8 cellular contexts compared by ENCODE assay signal in the genomic region with DNA sequence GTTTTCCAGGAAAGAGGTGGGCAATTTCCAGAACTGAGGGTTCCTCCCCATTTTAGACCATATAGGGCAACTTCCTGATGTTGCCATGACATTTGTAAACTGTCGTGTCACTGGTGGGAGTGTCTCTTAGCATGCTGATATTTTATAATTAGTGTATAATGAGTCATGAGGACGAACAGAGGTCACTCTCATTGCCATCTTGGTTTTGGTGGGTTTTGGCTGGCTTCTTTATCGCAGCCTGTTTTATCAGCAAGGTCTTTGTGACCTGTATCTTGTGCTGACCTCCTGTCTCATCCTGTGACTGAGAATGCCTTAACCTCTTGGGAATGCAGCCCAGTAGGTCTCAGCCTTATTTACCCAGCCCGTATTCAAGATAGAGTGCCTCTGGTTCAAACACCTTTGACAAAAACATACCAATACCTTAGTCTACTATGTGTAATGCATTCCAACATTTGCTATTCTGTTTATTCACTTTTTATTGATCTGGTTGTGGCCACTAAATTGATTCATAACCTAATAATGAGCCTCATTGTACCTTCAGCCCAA.
A peak's percentile ranks its signal among the peaks of the same experiment; 100 is the strongest.
DNase-seq lines count a peak whose midpoint lies in the region; ATAC-seq, FAIRE-seq and TF ChIP-seq lines count a peak whose summit lies in the region.
"Not testable (repeated sequence)": the region's sequence is repeated elsewhere in the genome, so short reads cannot be mapped to it uniquely, and the experiment has no call there.

No MANE protein-coding gene starts in this region.

- in situ Hi-C loops in SK-MEL-5 (cut with HindIII; ENCODE audit: low pct_unique_long_range_greater_than_20kb, low sequenced_read_pairs), result not testable (repeated sequence)

- not testable (repeated sequence) for H3K27me3 ChIP-seq in HUES64 (ENCODE audit: insufficient read depth, low read length); astrocyte (ENCODE audit: insufficient read depth, low read length)

- not testable (repeated sequence) for H3K79me2 ChIP-seq in astrocyte (ENCODE audit: insufficient read depth, low read length)

- not testable (repeated sequence) for TF ChIP-seq POLR2A in erythroblast (IDR thresholded peaks at IDR 0.05; ENCODE audit: low read length)

- peaks cover 11% of the 10 kb centered on the region for H3K4me1 Mint-ChIP-seq in astrocyte (ENCODE audit: low read depth, unreplicated experiment)

- not testable (repeated sequence) for FAIRE-seq in astrocyte (lab: Jason Lieb, UNC)

- DNase-seq in Daoy (ENCODE audit: low read depth), result peak; percentile 53
- peak; percentile 98 for DNase-seq in SK-MEL-5 (ENCODE audit: low read depth, low spot score)
- peak; percentile 51 for DNase-seq in astrocyte (ENCODE audit: low read depth)
- DNase-seq in erythroblast (lab: John Stamatoyannopoulos, UW), result peak; percentile 67 to 69
- DNase-seq in left ventricle myocardium superior; omental fat pad (ENCODE audit: low spot score); stimulated activated naive CD8-positive, alpha-beta T cell treated with anti-CD3 and anti-CD28 coated beads, Interleukin-15, Interleukin-2, amounts not matched to agents 100 U/mL and 50 U/mL, for 24 hours: not testable (repeated sequence)

- H3K27ac ChIP-seq in HUES64 (ENCODE audit: low read depth, low read length), result peak overlapping the region; percentile 46; the same call in 1 of the 2 replicates
- H3K27ac ChIP-seq in astrocyte (ENCODE audit: low read depth, low read length), result not testable (repeated sequence)

- not testable (repeated sequence) for H3K4me3 Mint-ChIP-seq in astrocyte (ENCODE audit: unreplicated experiment)

- not testable (repeated sequence) for H3K27me3 Mint-ChIP-seq in astrocyte (ENCODE audit: low read depth, unreplicated experiment)

- intact Hi-C loops in left ventricle myocardium superior (cut with micrococcal nuclease), result not testable (repeated sequence)

- not testable (repeated sequence) for TF ChIP-seq CTCF in astrocyte (IDR thresholded peaks at IDR 0.05; ENCODE audit: insufficient read depth, low read depth, low read length); omental fat pad (IDR thresholded peaks at IDR 0.05)

- not testable (repeated sequence) for H3K9me3 ChIP-seq in HUES64 (ENCODE audit: insufficient read depth, low read depth, low read length); astrocyte (ENCODE audit: insufficient read depth, low read depth, low read length)

- H3K9me3 Mint-ChIP-seq in astrocyte (ENCODE audit: unreplicated experiment), result not testable (repeated sequence)

- H3K9ac ChIP-seq in HUES64 (ENCODE audit: low read depth, low read length); astrocyte (ENCODE audit: low read length): not testable (repeated sequence)

- H3K36me3 ChIP-seq in HUES64 (ENCODE audit: insufficient read depth, low read length); astrocyte (ENCODE audit: insufficient read depth, low read length): not testable (repeated sequence)

- not testable (repeated sequence) for H3K4me1 ChIP-seq in HUES64 (ENCODE audit: insufficient read depth, low read length); astrocyte (ENCODE audit: insufficient read depth, low read length)

- H3K36me3 Mint-ChIP-seq in astrocyte (ENCODE audit: low read depth, unreplicated experiment), result not testable (repeated sequence)

- ATAC-seq in left ventricle myocardium superior (peak; percentile 47), omental fat pad (ENCODE audit: low FRiP score) (peak; percentile 63)
- peak; percentile 23 for ATAC-seq in stimulated activated naive CD8-positive, alpha-beta T cell treated with anti-CD3 and anti-CD28 coated beads, Interleukin-15, Interleukin-2, amounts not matched to agents 100 U/mL and 50 U/mL, for 24 hours

- not testable (repeated sequence) for H4K20me1 ChIP-seq in astrocyte (ENCODE audit: insufficient read depth, low read length)

- peak overlapping the region; percentile 53 for H3K27ac Mint-ChIP-seq in astrocyte (ENCODE audit: unreplicated experiment)

- H3K4me2 ChIP-seq in astrocyte (ENCODE audit: low read length), result not testable (repeated sequence)

- not testable (repeated sequence) for H3K4me3 ChIP-seq in HUES64 (ENCODE audit: low read length); astrocyte (ENCODE audit: insufficient read depth, low read depth, low read length)

- H2AFZ ChIP-seq in astrocyte (ENCODE audit: low read depth, low read length), result not testable (repeated sequence)

- 80% methylated on average over 4 of the region's 4 CpGs for WGBS in HUES64
